32 cellular contexts compared by ENCODE assay signal in the genomic region with DNA sequence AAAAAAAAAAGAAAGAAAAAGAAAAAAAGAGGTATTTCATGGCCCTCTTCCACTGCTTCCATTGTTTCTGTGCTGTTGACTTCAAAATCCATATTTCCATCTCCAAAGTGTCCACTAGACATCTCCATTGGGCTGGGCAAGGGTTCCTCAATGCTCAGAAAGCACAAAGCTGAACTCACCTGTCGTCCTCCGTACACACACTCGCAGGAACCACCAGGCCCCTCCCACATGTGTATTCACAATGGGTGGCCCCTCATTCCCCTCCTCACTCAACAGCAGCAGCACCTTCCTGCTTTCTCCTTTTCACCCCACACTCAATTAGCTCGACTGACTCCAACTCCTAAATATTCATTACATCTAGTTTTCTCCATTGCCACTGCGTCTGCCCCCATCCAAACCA.
"Had no signal": no experiment of that assay in that cellular context is flagged by ENCODE, and none has a peak within 500 bp of the region (broad histone marks: within the 10 kb centered on the region; RNA-seq: fewer than 3 reads in every experiment).

No MANE protein-coding gene starts in this region.

- H3K4me1 Mint-ChIP-seq: central memory CD8-positive, alpha-beta T cell had no signal

- H3K27me3 ChIP-seq: ascending aorta, breast epithelium, esophagus squamous epithelium, gastroesophageal sphincter, heart right ventricle, hepatocyte had no signal

- H3K9me3 Mint-ChIP-seq: activated CD4-positive, alpha-beta memory T cell treated with anti-CD3 and anti-CD28 coated beads for 36 hours; activated T-cell treated with anti-CD3 and anti-CD28 coated beads, Interleukin-2, amount 50 U/mL, for 24 hours; activated T-cell treated with anti-CD3 and anti-CD28 coated beads, Interleukin-2, amount 50 U/mL, for 72 hours; brain; central memory CD8-positive, alpha-beta T cell; effector memory CD8-positive, alpha-beta T cell; T-helper 2 cell treated with Interferon-gamma antibody and Interleukin-4, amounts not matched to agents 5 μg/mL and 100 μg/mL, for 36 hours had no signal

- H3K4me3 ChIP-seq: ascending aorta, breast epithelium, coronary artery, esophagus squamous epithelium, gastroesophageal sphincter, heart right ventricle, hepatocyte had no signal

- H3K9me3 ChIP-seq: ascending aorta, breast epithelium, esophagus squamous epithelium, gastroesophageal sphincter, heart right ventricle had no signal

- DNase-seq: activated CD4-positive, alpha-beta memory T cell treated with anti-CD3 and anti-CD28 coated beads for 36 hours; activated CD4-positive, alpha-beta T cell treated with anti-CD3 and anti-CD28 coated beads for 36 hours; activated CD4-positive, alpha-beta T cell treated with anti-CD3 and anti-CD28 coated beads, Interleukin-2, amount 10 ng/mL, durations not matched to agents 24 days and 14 days; activated CD4-positive, CD25-positive, alpha-beta regulatory T cell; activated CD4-positive, CD25-positive, alpha-beta regulatory T cell treated with anti-CD3 and anti-CD28 coated beads, Interleukin-2, amount 50 U/mL, for 72 hours; activated CD8-positive, alpha-beta memory T cell treated with anti-CD3 and anti-CD28 coated beads, Interleukin-2, amount 50 U/mL, for 48 hours; activated gamma-delta T cell; activated naive CD4-positive, alpha-beta T cell treated with anti-CD3 and anti-CD28 coated beads, Interleukin-2, amount 50 U/mL, for 16 hours; activated naive CD4-positive, alpha-beta T cell treated with Interleukin-2 at 50 U/mL for 16 hours; activated T-cell treated with anti-CD3 and anti-CD28 coated beads for 4 hours; activated T-cell treated with anti-CD3 and anti-CD28 coated beads, Interleukin-2, amount 50 U/mL, for 24 hours; activated T-cell treated with anti-CD3 and anti-CD28 coated beads, Interleukin-2, amount 50 U/mL, for 72 hours; dermis blood vessel endothelial cell; effector CD4-positive, alpha-beta T cell; effector memory CD8-positive, alpha-beta T cell; esophagus squamous epithelium; foreskin melanocyte; heart right ventricle; T-helper 1 cell; T-helper 17 cell; T1000; WERI-Rb-1 had no signal

- H3K36me3 Mint-ChIP-seq: activated CD4-positive, alpha-beta memory T cell treated with anti-CD3 and anti-CD28 coated beads for 36 hours had no signal

- H3K27ac ChIP-seq: ascending aorta, breast epithelium, coronary artery, epithelial cell of prostate, esophagus squamous epithelium, gastroesophageal sphincter, heart right ventricle, hepatocyte, WERI-Rb-1 had no signal

- H3K27ac Mint-ChIP-seq: activated CD4-positive, alpha-beta memory T cell treated with anti-CD3 and anti-CD28 coated beads for 36 hours; activated CD4-positive, alpha-beta T cell treated with anti-CD3 and anti-CD28 coated beads for 36 hours; activated naive CD8-positive, alpha-beta T cell; activated T-cell treated with anti-CD3 and anti-CD28 coated beads, Interleukin-2, amount 50 U/mL, for 24 hours; activated T-cell treated with anti-CD3 and anti-CD28 coated beads, Interleukin-2, amount 50 U/mL, for 72 hours; brain; effector memory CD8-positive, alpha-beta T cell; T-helper 17 cell had no signal

- ATAC-seq: activated CD4-positive, alpha-beta T cell treated with anti-CD3 and anti-CD28 coated beads for 36 hours; activated T-cell treated with anti-CD3 and anti-CD28 coated beads, Interleukin-2, amount 50 U/mL, for 72 hours; effector memory CD8-positive, alpha-beta T cell; gastroesophageal sphincter; heart right ventricle; T-helper 17 cell had no signal

- H3K27me3 Mint-ChIP-seq: activated naive CD8-positive, alpha-beta T cell; activated T-cell treated with anti-CD3 and anti-CD28 coated beads, Interleukin-2, amount 50 U/mL, for 24 hours; brain; central memory CD8-positive, alpha-beta T cell; effector memory CD8-positive, alpha-beta T cell; T-helper 17 cell had no signal

- H3K4me3 Mint-ChIP-seq: activated CD4-positive, alpha-beta memory T cell treated with anti-CD3 and anti-CD28 coated beads for 36 hours; activated CD4-positive, alpha-beta T cell treated with anti-CD3 and anti-CD28 coated beads for 36 hours; activated CD4-positive, alpha-beta T cell treated with anti-CD3 and anti-CD28 coated beads, Interleukin-2, amount 10 ng/mL, durations not matched to agents 24 days and 14 days; activated naive CD8-positive, alpha-beta T cell; activated T-cell treated with anti-CD3 and anti-CD28 coated beads, Interleukin-2, amount 50 U/mL, for 24 hours; activated T-cell treated with anti-CD3 and anti-CD28 coated beads, Interleukin-2, amount 50 U/mL, for 72 hours; brain; central memory CD8-positive, alpha-beta T cell; effector memory CD8-positive, alpha-beta T cell; T-helper 17 cell; T-helper 2 cell treated with Interferon-gamma antibody and Interleukin-4, amounts not matched to agents 5 μg/mL and 100 μg/mL, for 36 hours had no signal

- H3K36me3 ChIP-seq: breast epithelium had no signal

- H3K4me1 ChIP-seq: ascending aorta, breast epithelium, esophagus squamous epithelium, gastroesophageal sphincter, heart right ventricle had no signal
